23 cellular contexts compared by ENCODE assay signal in genomic region chr1:202031796-202032195, GRCh38.
"Had no signal": no experiment of that assay in that cellular context is flagged by ENCODE, and none has a peak within 500 bp of the region (broad histone marks: within the 10 kb centered on the region; RNA-seq: fewer than 3 reads in every experiment).

No MANE protein-coding gene starts in this region.

- H3K4me2 ChIP-seq: smooth muscle cell had no signal

- H3K27ac ChIP-seq: adrenal gland, coronary artery, heart right ventricle, lower lobe of right lung, parathyroid adenoma, sigmoid colon, testis, upper lobe of left lung had no signal

- DNase-seq: activated B cell treated with CpG ODN at 0.5 μM for 24 hours; activated CD4-positive, alpha-beta T cell treated with anti-CD3 and anti-CD28 coated beads for 4 hours; activated CD4-positive, alpha-beta T cell treated with anti-CD3 and anti-CD28 coated beads, Interleukin-2, amount 50 U/mL, for 48 hours; activated CD8-positive, alpha-beta memory T cell treated with anti-CD3 and anti-CD28 coated beads, Interleukin-2, amount 50 U/mL, for 48 hours; activated naive CD4-positive, alpha-beta T cell; activated T-cell treated with anti-CD3 and anti-CD28 coated beads, Interleukin-2, amount 50 U/mL, for 4 hours; adrenal gland; cerebellar nuclear complex; heart right ventricle; left colon; lower lobe of right lung; sigmoid colon; stimulated activated CD4-positive, alpha-beta T cell treated with anti-CD3 and anti-CD28 coated beads, Interleukin-15, amount 100 ng/mL, for 24 hours; T1000; testis; upper lobe of left lung had no signal

- H3K4me1 ChIP-seq: adrenal gland, parathyroid adenoma, sigmoid colon, testis had no signal

- H3K9me3 ChIP-seq: adrenal gland, heart right ventricle, lower lobe of right lung, sigmoid colon, testis, upper lobe of left lung had no signal

- H3K9me3 Mint-ChIP-seq: activated B cell treated with CpG ODN at 0.5 μM for 24 hours; activated T-cell treated with anti-CD3 and anti-CD28 coated beads, Interleukin-2, amount 50 U/mL, for 4 hours; activated T-helper 2 cell treated with anti-CD3 and anti-CD28 coated beads, Interferon-gamma antibody, Interleukin-2, Interleukin-4, amounts not matched to agents 10 μg/mL and 5 μg/mL and 100 μg/mL, durations not matched to agents 14 hours and 24 hours and 36 hours; natural killer cell treated with Interleukin-12 subunit alpha and Interleukin-12 subunit beta and Interleukin-15 and Interleukin-18, amount 100 ng/mL, for 72 hours; stimulated activated memory B cell treated with anti-CD40 and anti-IgM and Interleukin-4, amounts not matched to agents 10 μg/mL and 1 μg/mL and 100 μg/mL, for 72 hours had no signal

- H3K4me3 ChIP-seq: adrenal gland, coronary artery, heart right ventricle, lower lobe of right lung, sigmoid colon, smooth muscle cell, testis, upper lobe of left lung had no signal

- H3K36me3 Mint-ChIP-seq: activated naive CD8-positive, alpha-beta T cell; natural killer cell treated with Interleukin-12 subunit alpha and Interleukin-12 subunit beta and Interleukin-15 and Interleukin-18, amount 100 ng/mL, for 72 hours; stimulated activated memory B cell treated with anti-CD40 and anti-IgM and Interleukin-4, amounts not matched to agents 10 μg/mL and 1 μg/mL and 100 μg/mL, for 72 hours had no signal

- H3K27me3 ChIP-seq: adrenal gland, heart right ventricle, sigmoid colon, testis, upper lobe of left lung had no signal

- H3K9ac ChIP-seq: parathyroid adenoma had no signal

- H3K27ac Mint-ChIP-seq: activated B cell treated with CpG ODN at 0.5 μM for 24 hours; activated naive CD8-positive, alpha-beta T cell; activated T-helper 2 cell treated with anti-CD3 and anti-CD28 coated beads, Interferon-gamma antibody, Interleukin-2, Interleukin-4, amounts not matched to agents 10 μg/mL and 5 μg/mL and 100 μg/mL, durations not matched to agents 14 hours and 24 hours and 36 hours; natural killer cell treated with Interleukin-12 subunit alpha and Interleukin-12 subunit beta and Interleukin-15 and Interleukin-18, amount 100 ng/mL, for 72 hours; stimulated activated memory B cell treated with anti-CD40 and anti-IgM and Interleukin-4, amounts not matched to agents 10 μg/mL and 1 μg/mL and 100 μg/mL, for 72 hours had no signal

- H3K4me1 Mint-ChIP-seq: activated B cell treated with CpG ODN at 0.5 μM for 24 hours; stimulated activated memory B cell treated with anti-CD40 and anti-IgM and Interleukin-4, amounts not matched to agents 10 μg/mL and 1 μg/mL and 100 μg/mL, for 72 hours had no signal

- H3K36me3 ChIP-seq: adrenal gland, heart right ventricle, lower lobe of right lung, sigmoid colon, upper lobe of left lung had no signal

- H3K27me3 Mint-ChIP-seq: activated naive CD8-positive, alpha-beta T cell; stimulated activated memory B cell treated with anti-CD40 and anti-IgM and Interleukin-4, amounts not matched to agents 10 μg/mL and 1 μg/mL and 100 μg/mL, for 72 hours had no signal

- H3K4me3 Mint-ChIP-seq: activated B cell treated with CpG ODN at 0.5 μM for 24 hours; activated naive CD8-positive, alpha-beta T cell; activated T-cell treated with anti-CD3 and anti-CD28 coated beads, Interleukin-2, amount 50 U/mL, for 4 hours; natural killer cell treated with Interleukin-12 subunit alpha and Interleukin-12 subunit beta and Interleukin-15 and Interleukin-18, amount 100 ng/mL, for 72 hours; stimulated activated memory B cell treated with anti-CD40 and anti-IgM and Interleukin-4, amounts not matched to agents 10 μg/mL and 1 μg/mL and 100 μg/mL, for 72 hours had no signal

- ATAC-seq: activated T-cell treated with anti-CD3 and anti-CD28 coated beads, Interleukin-2, amount 50 U/mL, for 4 hours; heart right ventricle; left colon; lower lobe of right lung; natural killer cell treated with Interleukin-12 subunit alpha and Interleukin-12 subunit beta and Interleukin-15 and Interleukin-18, amount 100 ng/mL, for 72 hours; stimulated activated memory B cell treated with anti-CD40 and anti-IgM and Interleukin-4, amounts not matched to agents 10 μg/mL and 1 μg/mL and 100 μg/mL, for 72 hours had no signal

- H2AFZ ChIP-seq: parathyroid adenoma had no signal

- H3K79me2 ChIP-seq: parathyroid adenoma had no signal
